ENCODE assay signal across 8 cellular contexts in genomic region chr6:26576929-26577719, GRCh38. TPM values are rescaled to one million over a fixed set of nuclear protein-coding genes. Genes with fewer than 3 reads are reported as not detected.
DNase-seq lines count a peak whose midpoint lies in the region; ATAC-seq, FAIRE-seq and TF ChIP-seq lines count a peak whose summit lies in the region.

No MANE protein-coding gene starts in this region.

- H3K4me1 Mint-ChIP-seq in Calu3 (ENCODE audit: low read depth, unreplicated experiment), result peaks cover 14% of the 10 kb centered on the region
- H3K4me1 Mint-ChIP-seq in naive B cell, result peaks cover 19 to 24% (median 23%) of the 10 kb centered on the region in 3 donors

- H3K27me3 Mint-ChIP-seq in Calu3 (ENCODE audit: unreplicated experiment), result no peaks in the 10 kb centered on the region
- H3K27me3 Mint-ChIP-seq in naive B cell, result peaks cover 9 to 45% (median 19%) of the 10 kb centered on the region in 3 donors

- no peak overlapping the region for H3K9ac ChIP-seq in endothelial cell of umbilical vein (replicated peaks; ENCODE audit: extremely low read depth, insufficient read depth, low read length)

- H3K4me1 ChIP-seq in endothelial cell of umbilical vein (ENCODE audit: control insufficient read depth, extremely low read depth, insufficient read depth, low read length), result peaks cover 8% of the 10 kb centered on the region
- H3K4me1 ChIP-seq in upper lobe of right lung, result no peaks in the 10 kb centered on the region

- H3K79me2 ChIP-seq in endothelial cell of umbilical vein (ENCODE audit: control insufficient read depth, insufficient read depth, low read length), result no peaks in the 10 kb centered on the region

- TF ChIP-seq POLR2A in NB4 (IDR thresholded peaks at IDR 0.05; ENCODE audit: extremely low read depth, insufficient read length) (no peak), endothelial cell of umbilical vein (IDR thresholded peaks at IDR 0.05; ENCODE audit: low read depth, low read length) (no peak)

- DNase-seq in Calu3 (peak; percentile 73), NB4 (ENCODE audit: low read depth) (peak; percentile 73), endothelial cell of umbilical vein (ENCODE audit: low read depth, low spot score) (peak; percentile 54), naive B cell (peak; percentile 53), upper lobe of right lung (peak; percentile 76)
- DNase-seq in activated CD4-positive, alpha-beta T cell treated with anti-CD3 and anti-CD28 coated beads, Interleukin-2, amount 50 U/mL, for 48 hours, result peak; percentile 85 to 88

- H3K9me3 ChIP-seq in endothelial cell of umbilical vein (replicated peaks; ENCODE audit: control insufficient read depth, insufficient read depth, low read length) (no peaks in the 10 kb centered on the region), upper lobe of right lung (no peaks in the 10 kb centered on the region)

- dilution Hi-C loops in endothelial cell of umbilical vein (cut with MboI; ENCODE audit: extremely low pct_ligation_motif_present, low sequenced_read_pairs), result no loop called here

- intact Hi-C loops in Calu3 (cut with micrococcal nuclease; ENCODE audit: unreplicated experiment) (no loop called here), endothelial cell of umbilical vein (cut with micrococcal nuclease) (loop anchor here (10.0 kb wide), 1 partner anchor 898 kb away; the partner anchor contains the start of gene ZNF184), upper lobe of right lung (cut with DNase I) (loop anchor here (10.0 kb wide), 1 partner anchor 242 kb away; no protein-coding TSS in a partner anchor)

- no peaks in the 10 kb centered on the region for H3K9me1 ChIP-seq in endothelial cell of umbilical vein (replicated peaks; ENCODE audit: control insufficient read depth, extremely low read depth, insufficient read depth, low read length)

- BruUV-seq in Calu3 (replicated peaks; lab: Mats Ljungman, UMichigan) (no TSS peak), endothelial cell of umbilical vein (replicated peaks; lab: Mats Ljungman, UMichigan) (no TSS peak)

- peak overlapping the region; percentile 79 for H3K4me2 ChIP-seq in endothelial cell of umbilical vein (ENCODE audit: insufficient read depth, low read length)

- H3K4me3 Mint-ChIP-seq in Calu3 (ENCODE audit: low read depth, unreplicated experiment), result peak overlapping the region; percentile 74
- peak overlapping the region; percentile 64 to 90 (median 85) for H3K4me3 Mint-ChIP-seq in naive B cell

- H3K27me3 ChIP-seq in endothelial cell of umbilical vein (ENCODE audit: control insufficient read depth in 2 of 2, insufficient read depth in 2 of 2, low read length in 2 of 2) (peaks cover 12 to 16% of the 10 kb centered on the region in 2 experiments), upper lobe of right lung (peaks cover 28% of the 10 kb centered on the region)

- POLR2A ChIA-PET in endothelial cell of umbilical vein (lab: Charles Lee), result no interaction called here

- H3K4me3 ChIP-seq in NB4 (ENCODE audit: low read depth, low read length) (peak overlapping the region; percentile 50), endothelial cell of umbilical vein (replicated peaks in 1 of 3; ENCODE audit: insufficient read depth in 1 of 3, low read depth in 1 of 3, low read length in 3 of 3) (peak overlapping the region; percentile 23 to 57 (median 32)), upper lobe of right lung (peak overlapping the region; percentile 21)

- peak; percentile 56 to 65 for ATAC-seq in naive B cell (ENCODE audit: low read depth in 2 of 2)
- peak; percentile 79 for ATAC-seq in upper lobe of right lung
- ATAC-seq in GM18498 (IDR thresholded peaks at IDR 0.05; ENCODE audit: unreplicated experiment), result no peak
- no peak for ATAC-seq in HG02610 (IDR thresholded peaks at IDR 0.05; ENCODE audit: unreplicated experiment)

- peak overlapping the region; percentile 90 for H2AFZ ChIP-seq in endothelial cell of umbilical vein (ENCODE audit: low read depth, low read length)

- H4K20me1 ChIP-seq in endothelial cell of umbilical vein (replicated peaks; ENCODE audit: control insufficient read depth, extremely low read depth, insufficient read depth, low read length), result no peaks in the 10 kb centered on the region

- H3K27ac ChIP-seq in endothelial cell of umbilical vein (ENCODE audit: insufficient read depth, low read depth, low read length) (no peak overlapping the region), upper lobe of right lung (no peak overlapping the region)

- H3K27ac Mint-ChIP-seq in Calu3 (ENCODE audit: unreplicated experiment) (peak overlapping the region; percentile 98), naive B cell (peak overlapping the region in 5 of 6 donors; percentile 58 to 97 (median 94))

- peak; percentile 73 for FAIRE-seq in endothelial cell of umbilical vein (lab: Jason Lieb, UNC)

- H3K36me3 ChIP-seq in endothelial cell of umbilical vein (ENCODE audit: control insufficient read depth in 2 of 2, extremely low read depth in 1 of 2, insufficient read depth in 2 of 2, low read length in 2 of 2), result no peaks in the 10 kb centered on the region
- no peaks in the 10 kb centered on the region for H3K36me3 ChIP-seq in upper lobe of right lung

- CTCF ChIA-PET in Calu3 (lab: Charles Lee) (interaction anchor here (0.9 to 3.0 kb wide), 3 partner anchors 18 to 235 kb away, joined by 3 to 17 read pairs (median 3); no protein-coding TSS in a partner anchor), endothelial cell of umbilical vein (lab: Charles Lee) (interaction anchor here (0.7 to 14.8 kb wide), 7 partner anchors 12 to 502 kb away, joined by 3 to 359 read pairs (median 4); partner anchors contain the start of gene ABT1)

- peaks cover 23% of the 10 kb centered on the region for H3K36me3 Mint-ChIP-seq in Calu3 (ENCODE audit: insufficient read depth, unreplicated experiment)
- peaks cover 0 to 10% of the 10 kb centered on the region in 2 donors for H3K36me3 Mint-ChIP-seq in naive B cell

- TF ChIP-seq CTCF in Calu3 (IDR thresholded peaks at IDR 0.05; ENCODE audit: unreplicated experiment) (no peak), NB4 (IDR thresholded peaks at IDR 0.05; ENCODE audit: low read depth, low read length) (no peak), endothelial cell of umbilical vein (IDR thresholded peaks at IDR 0.05; ENCODE audit: extremely low read depth in 1 of 2, insufficient read depth in 1 of 2, low read depth in 1 of 2, low read length in 2 of 2) (no peak), upper lobe of right lung (IDR thresholded peaks at IDR 0.05) (no peak)

- H3K9me3 Mint-ChIP-seq in Calu3 (ENCODE audit: low read depth, unreplicated experiment) (peaks cover 6% of the 10 kb centered on the region), naive B cell (peaks cover 0 to 23% (median 19%) of the 10 kb centered on the region in 7 donors)

TF ChIP-seq in endothelial cell of umbilical vein, 7 proteins besides CTCF, POLR2A, EP300 and RAD21:
- TF ChIP-seq MAX (IDR thresholded peaks at IDR 0.05; ENCODE audit: insufficient read depth, insufficient read length) (no peak), JUN (IDR thresholded peaks at IDR 0.05; ENCODE audit: borderline replicate concordance, insufficient read depth, insufficient read length, low read depth) (no peak), EZH2 (IDR thresholded peaks at IDR 0.05; ENCODE audit: borderline replicate concordance, low read depth, low read length, severe bottlenecking) (no peak), GATA2 (IDR thresholded peaks at IDR 0.05; ENCODE audit: insufficient read depth, insufficient read length, low read depth, low read length) (no peak), POLR2AphosphoS5 (IDR thresholded peaks at IDR 0.05; ENCODE audit: insufficient read depth, low read depth, low read length) (no peak), MYC (IDR thresholded peaks at IDR 0.05; ENCODE audit: low read depth, low read length) (no peak), FOS (IDR thresholded peaks at IDR 0.05; ENCODE audit: borderline replicate concordance, insufficient read depth, low read length) (no peak)

RNA-seq across cellular contexts. Expression of gene ABT1, which starts 19.6 kb away (rescaled TPM):
- 18.8 and 20.9 TPM in 2 replicates for total RNA-seq in Calu3 (2022)
- 18.5 and 20.1 TPM in 2 replicates for total RNA-seq in endothelial cell of umbilical vein
- 22.2 and 25.8 TPM in 2 replicates for polyA plus RNA-seq in endothelial cell of umbilical vein
- 15.3 and 19.2 TPM in 2 replicates for polyA plus RNA-seq in endothelial cell of umbilical vein (2011; cell fraction: cytosol; rRNA removed)
- polyA plus RNA-seq in endothelial cell of umbilical vein (2011; cell fraction: nucleus; rRNA removed), result 10.7 and 11.0 TPM in 2 replicates
- polyA plus RNA-seq in endothelial cell of umbilical vein (2012), result 12.0 and 13.5 TPM in 2 replicates
- 17.7 and 18.1 TPM in 2 replicates for polyA minus RNA-seq in endothelial cell of umbilical vein
- 10.7 TPM for polyA minus RNA-seq in endothelial cell of umbilical vein (2011; cell fraction: cytosol; rRNA and poly(A)+ RNA removed)
- 14.0 and 15.7 TPM in 2 replicates for polyA minus RNA-seq in endothelial cell of umbilical vein (2011; cell fraction: nucleus; rRNA and poly(A)+ RNA removed)
- polyA plus RNA-seq in naive B cell (ENCODE audit: low read depth in 6 of 6), result 10 to 100 TPM; 42.7 to 74.2 (median 49.0) TPM
- total RNA-seq in upper lobe of right lung, result 14.4 TPM

RNA-seq across cellular contexts. Expression of gene HMGN4, which starts 39.0 kb away (rescaled TPM):
- total RNA-seq in Calu3 (2022) (49.7 and 60.0 TPM in 2 replicates), endothelial cell of umbilical vein (33.7 and 36.9 TPM in 2 replicates), upper lobe of right lung (45.8 TPM)
- polyA plus RNA-seq in endothelial cell of umbilical vein (12.3 and 13.1 TPM in 2 replicates), naive B cell (ENCODE audit: low read depth in 6 of 6) (100 to 1,000 TPM; 127 to 198 (median 172) TPM)
- polyA plus RNA-seq in endothelial cell of umbilical vein (2011; cell fraction: cytosol; rRNA removed), result 25.9 and 32.8 TPM in 2 replicates
- 14.0 and 17.9 TPM in 2 replicates for polyA plus RNA-seq in endothelial cell of umbilical vein (2011; cell fraction: nucleus; rRNA removed)
- 28.5 and 43.6 TPM in 2 replicates for polyA plus RNA-seq in endothelial cell of umbilical vein (2012)
- polyA minus RNA-seq in endothelial cell of umbilical vein, result 17.4 and 18.0 TPM in 2 replicates
- 15.0 TPM for polyA minus RNA-seq in endothelial cell of umbilical vein (2011; cell fraction: cytosol; rRNA and poly(A)+ RNA removed)
- polyA minus RNA-seq in endothelial cell of umbilical vein (2011; cell fraction: nucleus; rRNA and poly(A)+ RNA removed), result 3.8 and 7.7 TPM in 2 replicates

Comparison
In these comparisons a context has a peak if more than half of its experiments do, and no peak if none do; other contexts are left out.
1. ATAC-seq: peak in naive B cell (2 of 2) and upper lobe of right lung (single experiment); none in GM18498 (single experiment) and HG02610 (single experiment).
2. Peak in every context shown above with its lines, with median percentiles within 50 percentile points of each other: DNase-seq and H3K4me3 ChIP-seq.